ENCODE assay signal across 8 cellular contexts in genomic region chr11:62545437-62546243, GRCh38. TPM values are rescaled to one million over a fixed set of nuclear protein-coding genes. Genes with fewer than 3 reads are reported as not detected.
DNase-seq lines count a peak whose midpoint lies in the region; ATAC-seq and TF ChIP-seq lines count a peak whose summit lies in the region.

No MANE protein-coding gene starts in this region.

- 0 to 1% methylated on average over 57 to 59 of the region's 59 CpGs for WGBS in lung, 2 donors

- peak overlapping the region; percentile 96 for H3K27ac ChIP-seq in effector memory CD4-positive, alpha-beta T cell (ENCODE audit: insufficient read depth, low read length, poor library complexity, severe bottlenecking)
- peak overlapping the region; percentile 98 to 100 for H3K27ac ChIP-seq in lung (ENCODE audit: low read depth in 1 of 2, low read length in 1 of 2)

- no peak for TF ChIP-seq CTCF in lung (IDR thresholded peaks at IDR 0.05; ENCODE audit: control extremely low read depth, extremely low read depth)

- H3K9me3 ChIP-seq in effector memory CD4-positive, alpha-beta T cell (ENCODE audit: control insufficient read depth, low read length) = no peaks in the 10 kb centered on the region
- no peaks in the 10 kb centered on the region for H3K9me3 ChIP-seq in lung (ENCODE audit: control insufficient read depth in 2 of 2, insufficient read depth in 1 of 2, low read length in 1 of 2)

- ATAC-seq in lung (ENCODE audit: insufficient read depth, low FRiP score) (peak; percentile 40), GM19467 (IDR thresholded peaks at IDR 0.05; ENCODE audit: unreplicated experiment) (no peak), HG03439 (IDR thresholded peaks at IDR 0.05; ENCODE audit: unreplicated experiment) (no peak)
- ATAC-seq in stimulated activated naive CD8-positive, alpha-beta T cell treated with anti-CD3 and anti-CD28 coated beads, Interleukin-15, Interleukin-2, amounts not matched to agents 100 U/mL and 50 U/mL, for 24 hours = peak; percentile 14

- H3K4me3 ChIP-seq in effector memory CD4-positive, alpha-beta T cell (ENCODE audit: insufficient read depth, low read depth, low read length, poor library complexity, severe bottlenecking) = peak overlapping the region; percentile 94
- H3K4me3 ChIP-seq in lung = peak overlapping the region; percentile 93

- H3K27me3 ChIP-seq in effector memory CD4-positive, alpha-beta T cell (replicated peaks; ENCODE audit: control insufficient read depth, insufficient read depth, low read length, poor library complexity, severe bottlenecking) = no peaks in the 10 kb centered on the region
- no peaks in the 10 kb centered on the region for H3K27me3 ChIP-seq in lung (ENCODE audit: control insufficient read depth, insufficient read depth)

- no peaks in the 10 kb centered on the region for H3K36me3 ChIP-seq in effector memory CD4-positive, alpha-beta T cell (ENCODE audit: control insufficient read depth, insufficient read depth, low read length)
- H3K36me3 ChIP-seq in lung (ENCODE audit: control insufficient read depth in 2 of 2, insufficient read depth in 2 of 2, low read length in 2 of 2) = no peaks in the 10 kb centered on the region

- DNase-seq in ELF-1 (ENCODE audit: low read depth, low spot score) (peak; percentile 94), MV-4-11 (lab: John Stamatoyannopoulos, UW) (peak; percentile 68), lung (ENCODE audit: low spot score) (peak; percentile 95)
- DNase-seq in activated CD4-positive, alpha-beta T cell treated with anti-CD3 and anti-CD28 coated beads, Interleukin-2, amount 50 U/mL, for 48 hours = peak; percentile 75 to 81
- DNase-seq in effector memory CD4-positive, alpha-beta T cell = peak; percentile 64 to 70 (median 66)
- peak; percentile 71 for DNase-seq in stimulated activated naive CD8-positive, alpha-beta T cell treated with anti-CD3 and anti-CD28 coated beads, Interleukin-15, Interleukin-2, amounts not matched to agents 100 U/mL and 50 U/mL, for 24 hours

- H3K4me1 ChIP-seq in effector memory CD4-positive, alpha-beta T cell (ENCODE audit: control insufficient read depth, insufficient read depth, low read length, poor library complexity, severe bottlenecking) = peaks cover 57% of the 10 kb centered on the region
- peaks cover 13 to 28% of the 10 kb centered on the region in 2 donors for H3K4me1 ChIP-seq in lung (ENCODE audit: control insufficient read depth in 2 of 2, insufficient read depth in 2 of 2, low read length in 2 of 2)

RNA-seq across cellular contexts. Expression of gene AHNAK, which starts 1.0 kb away (rescaled TPM):
- total RNA-seq in lung = 100 to 1,000 TPM; 396 to 707 TPM
- 10 to 100 TPM; 66.5 to 79.9 TPM for polyA plus RNA-seq in lung

RNA-seq across cellular contexts. Expression of gene EEF1G, which starts 28.1 kb away (rescaled TPM):
- 1,000 to 10,000 TPM in 1 of 2 donors, 100 to 1,000 TPM in 1; 941 to 1,160 TPM for total RNA-seq in lung
- 1,000 to 10,000 TPM; 1,043 to 1,130 TPM for polyA plus RNA-seq in lung

RNA-seq across cellular contexts. Expression of gene TUT1, which starts 45.7 kb away (rescaled TPM):
- total RNA-seq in lung = 10 to 100 TPM; 10.8 to 19.4 TPM
- polyA plus RNA-seq in lung = 10 to 100 TPM; 15.2 to 21.9 TPM

RNA-seq across cellular contexts. Expression of gene MTA2, which starts 56.0 kb away (rescaled TPM):
- 10 to 100 TPM; 53.7 to 74.4 TPM for total RNA-seq in lung
- 10 to 100 TPM; 57.0 to 62.2 TPM for polyA plus RNA-seq in lung

Comparison
In these comparisons a context has a peak if more than half of its experiments do, and no peak if none do; other contexts are left out.
1. ATAC-seq: peak in lung (single experiment) and stimulated activated naive CD8-positive, alpha-beta T cell treated with anti-CD3 and anti-CD28 coated beads, Interleukin-15, Interleukin-2, amounts not matched to agents 100 U/mL and 50 U/mL, for 24 hours (single experiment); none in GM19467 (single experiment) and HG03439 (single experiment).
2. Peak in every context shown above with its lines, with median percentiles within 50 percentile points of each other: DNase-seq.